ENCODE assay signal across 8 cellular contexts in genomic region chr15:68829068-68829467, GRCh38. TPM values are rescaled to one million over a fixed set of nuclear protein-coding genes. Genes with fewer than 3 reads are reported as not detected.
DNase-seq lines count a peak whose midpoint lies in the region; ATAC-seq and TF ChIP-seq lines count a peak whose summit lies in the region.

No MANE protein-coding gene starts in this region.

- H3K27ac ChIP-seq in MM.1S (ENCODE audit: low read length) (peak overlapping the region; percentile 1; the same call in 1 of the 2 replicates), mesendoderm (ENCODE audit: low read depth, low read length) (no peak overlapping the region)

- H3K27me3 ChIP-seq in MM.1S (replicated peaks; ENCODE audit: insufficient read depth, low read length) (no peaks in the 10 kb centered on the region), mesendoderm (ENCODE audit: insufficient read depth, low read length, poor library complexity) (no peaks in the 10 kb centered on the region)

- H3K27me3 Mint-ChIP-seq in activated CD4-positive, alpha-beta T cell treated with anti-CD3 and anti-CD28 coated beads for 36 hours, result peaks cover 4% of the 10 kb centered on the region

- H3K4me1 Mint-ChIP-seq in activated CD4-positive, alpha-beta T cell treated with anti-CD3 and anti-CD28 coated beads for 36 hours, result peaks cover 18% of the 10 kb centered on the region

- H4K20me1 ChIP-seq in MM.1S (ENCODE audit: insufficient read depth, low read length), result no peaks in the 10 kb centered on the region

- no peaks in the 10 kb centered on the region for H3K9me3 Mint-ChIP-seq in activated CD4-positive, alpha-beta T cell treated with anti-CD3 and anti-CD28 coated beads for 36 hours (ENCODE audit: low read depth)

- H3K4me2 ChIP-seq in MM.1S (ENCODE audit: low read depth, low read length) (peak overlapping the region; percentile 1; the same call in 1 of the 2 replicates), mesendoderm (ENCODE audit: low read length) (no peak overlapping the region)

- H3K4me3 Mint-ChIP-seq in activated CD4-positive, alpha-beta T cell treated with anti-CD3 and anti-CD28 coated beads for 36 hours, result no peak overlapping the region

- H2BK15ac ChIP-seq in mesendoderm (replicated peaks; ENCODE audit: low read depth), result no peak overlapping the region

- H3K4ac ChIP-seq in mesendoderm (ENCODE audit: low read depth, low read length), result no peak overlapping the region

- peak; percentile 93 for ATAC-seq in activated CD4-positive, alpha-beta T cell treated with anti-CD3 and anti-CD28 coated beads for 36 hours
- no peak for ATAC-seq in GM21360 (IDR thresholded peaks at IDR 0.05; ENCODE audit: unreplicated experiment)

- peaks cover 23% of the 10 kb centered on the region for H3F3A ChIP-seq in MM.1S (ENCODE audit: insufficient read depth, low read length)

- H3K36me3 Mint-ChIP-seq in activated CD4-positive, alpha-beta T cell treated with anti-CD3 and anti-CD28 coated beads for 36 hours (ENCODE audit: low read depth), result no peaks in the 10 kb centered on the region

- H3K27ac Mint-ChIP-seq in activated CD4-positive, alpha-beta T cell treated with anti-CD3 and anti-CD28 coated beads for 36 hours, result no peak overlapping the region

- CTCF ChIA-PET in activated CD4-positive, alpha-beta T cell treated with anti-CD3 and anti-CD28 coated beads for 36 hours (lab: Charles Lee), result interaction anchor here (0.8 to 4.0 kb wide), 11 partner anchors 16 to 107 kb away, joined by 3 to 18 read pairs (median 4); no protein-coding TSS in a partner anchor

- H3K4me1 ChIP-seq in MM.1S (ENCODE audit: low read length), result peaks cover 37% of the 10 kb centered on the region
- H3K4me1 ChIP-seq in mesendoderm (ENCODE audit: control insufficient read depth, low read depth, low read length), result no peaks in the 10 kb centered on the region

- peak; percentile 38 for DNase-seq in activated CD4-positive, alpha-beta T cell treated with anti-CD3 and anti-CD28 coated beads for 36 hours
- no peak for DNase-seq in activated CD4-positive, alpha-beta T cell treated with anti-CD3 and anti-CD28 coated beads for 1 hour
- DNase-seq in MM.1S, result peak; percentile 47
- peak; percentile 63 for DNase-seq in choroid plexus epithelial cell (ENCODE audit: low read depth)
- DNase-seq in mesendoderm, result peak; percentile 60
- DNase-seq in ureter (ENCODE audit: low spot score), result no peak
- DNase-seq in AG08395 (ENCODE audit: low spot score), result no peak

- no peak overlapping the region for H2AK5ac ChIP-seq in mesendoderm (ENCODE audit: low read length)

- intact Hi-C loops in activated CD4-positive, alpha-beta T cell treated with anti-CD3 and anti-CD28 coated beads for 36 hours (cut with DNase I, micrococcal nuclease), result loop anchor here (1.0 to 10.0 kb wide), 4 partner anchors 46 to 554 kb away; partner anchors contain the start of gene FEM1B (in 1 of the 2)

- H3K18ac ChIP-seq in mesendoderm (ENCODE audit: low read length), result no peak overlapping the region

- no peaks in the 10 kb centered on the region for H3K79me1 ChIP-seq in mesendoderm (ENCODE audit: low read length)

- no peak overlapping the region for H4K5ac ChIP-seq in mesendoderm (ENCODE audit: low read length)

- no peak overlapping the region for H2AFZ ChIP-seq in MM.1S (ENCODE audit: low read length)

- POLR2A ChIA-PET in activated CD4-positive, alpha-beta T cell treated with anti-CD3 and anti-CD28 coated beads for 36 hours (lab: Charles Lee), result interaction anchor here (0.7 kb wide), 1 partner anchor 131 kb away, joined by 4 read pairs; no protein-coding TSS in a partner anchor

- H3K56ac ChIP-seq in mesendoderm (ENCODE audit: low read length), result no peak overlapping the region

- H2BK5ac ChIP-seq in mesendoderm (ENCODE audit: low read length), result no peak overlapping the region

- no peak overlapping the region for H2BK120ac ChIP-seq in mesendoderm (ENCODE audit: low read depth, low read length)

- no peak overlapping the region for H4K8ac ChIP-seq in mesendoderm (ENCODE audit: low read depth, low read length)

- H3K36me3 ChIP-seq in MM.1S (replicated peaks; ENCODE audit: insufficient read depth, low read length), result no peaks in the 10 kb centered on the region
- H3K36me3 ChIP-seq in mesendoderm (ENCODE audit: control insufficient read depth, insufficient read depth, low read length), result no peaks in the 10 kb centered on the region

- H3K79me2 ChIP-seq in MM.1S (ENCODE audit: low read length) (no peaks in the 10 kb centered on the region), mesendoderm (ENCODE audit: control insufficient read depth, insufficient read depth, low read length) (no peaks in the 10 kb centered on the region)

- no peaks in the 10 kb centered on the region for H3K9me2 ChIP-seq in MM.1S (replicated peaks; ENCODE audit: insufficient read depth, low read length)

- H3K4me3 ChIP-seq in MM.1S (ENCODE audit: low read length) (no peak overlapping the region), choroid plexus epithelial cell (ENCODE audit: low read depth, low read length) (no peak overlapping the region), mesendoderm (ENCODE audit: low read length) (no peak overlapping the region)

- no peak overlapping the region for H3K23ac ChIP-seq in mesendoderm (ENCODE audit: low read length)

- H3K9me3 ChIP-seq in MM.1S (replicated peaks; ENCODE audit: insufficient read depth, low read length), result no peaks in the 10 kb centered on the region

- no peak overlapping the region for H3K9ac ChIP-seq in MM.1S (ENCODE audit: low read length)
- no peak overlapping the region for H3K9ac ChIP-seq in mesendoderm (ENCODE audit: low read length)

- TF ChIP-seq CTCF in MM.1S (IDR thresholded peaks at IDR 0.05; ENCODE audit: low read length) (peak; percentile 58), choroid plexus epithelial cell (conservative IDR thresholded peaks at IDR 0.05; ENCODE audit: low read depth, low read length) (peak; percentile 61)

RNA-seq across cellular contexts. Expression of gene ANP32A, which starts 8.4 kb away (rescaled TPM):
- total RNA-seq in activated CD4-positive, alpha-beta T cell treated with anti-CD3 and anti-CD28 coated beads for 36 hours, result 100 to 1,000 TPM; 252 to 439 TPM
- polyA plus RNA-seq in mesendoderm (2013, experiment 1 of 2), result 442 TPM
- 440 TPM for polyA plus RNA-seq in mesendoderm (2013, experiment 2 of 2)
- total RNA-seq in ureter, result 169 TPM

Comparison
In these comparisons a context has a peak if more than half of its experiments do, and no peak if none do; other contexts are left out.
1. DNase-seq: peak in activated CD4-positive, alpha-beta T cell treated with anti-CD3 and anti-CD28 coated beads for 36 hours (single experiment), MM.1S (single experiment), choroid plexus epithelial cell (single experiment) and mesendoderm (single experiment); none in activated CD4-positive, alpha-beta T cell treated with anti-CD3 and anti-CD28 coated beads for 1 hour (single experiment), ureter (single experiment) and AG08395 (single experiment).